ENCODE assay signal across 20 cellular contexts in genomic region chr14:51160871-51161270, GRCh38.
"Had no signal": no experiment of that assay in that cellular context is flagged by ENCODE, and none has a peak within 500 bp of the region (broad histone marks: within the 10 kb centered on the region; RNA-seq: fewer than 3 reads in every experiment).

No MANE protein-coding gene starts in this region.

- H3K4me1 ChIP-seq: lower lobe of right lung, psoas muscle had no signal

- H3K9me3 ChIP-seq: lower lobe of right lung, ovary, psoas muscle had no signal

- H3K36me3 ChIP-seq: brain microvascular endothelial cell, lower lobe of right lung, ovary had no signal

- H3K27ac ChIP-seq: brain microvascular endothelial cell, lower lobe of right lung, ovary, psoas muscle had no signal

- H3K4me3 ChIP-seq: lower lobe of right lung, ovary, psoas muscle had no signal

- H3K27me3 ChIP-seq: brain microvascular endothelial cell, ovary had no signal

- ATAC-seq: activated CD4-positive, CD25-positive, alpha-beta regulatory T cell treated with anti-CD3 and anti-CD28 coated beads, Interleukin-2, amount 50 U/mL, for 24 hours; activated CD8-positive, alpha-beta T cell treated with anti-CD3 and anti-CD28 coated beads, Interleukin-2, amount 10 ng/mL, durations not matched to agents 7 days and 5 days; lower lobe of right lung; natural killer cell; psoas muscle; right cardiac atrium had no signal

- DNase-seq: activated CD4-positive, alpha-beta T cell treated with anti-CD3 and anti-CD28 coated beads, Interleukin-2, amount 10 ng/mL, durations not matched to agents 7 days and 5 days; activated CD8-positive, alpha-beta memory T cell treated with anti-CD3 and anti-CD28 coated beads, Interleukin-2, amount 50 U/mL, for 4 hours; activated CD8-positive, alpha-beta T cell treated with anti-CD3 and anti-CD28 coated beads, Interleukin-2, amount 10 ng/mL, durations not matched to agents 7 days and 5 days; activated effector memory CD4-positive, alpha-beta T cell treated with Interleukin-2 at 50 U/mL for 16 hours; activated naive CD4-positive, alpha-beta T cell treated with anti-CD3 and anti-CD28 coated beads, Interleukin-2, amount 10 ng/mL, durations not matched to agents 7 days and 5 days; activated T-cell treated with anti-CD3 and anti-CD28 coated beads, Interleukin-2, amount 50 U/mL, for 48 hours; aorta; brain microvascular endothelial cell; central memory CD4-positive, alpha-beta T cell; foreskin melanocyte; glutamatergic neuron; hippocampal formation; lower lobe of right lung; natural killer cell; ovary; psoas muscle; right cardiac atrium; stimulated activated CD4-positive, alpha-beta T cell treated with anti-CD3 and anti-CD28 coated beads, Interleukin-2, amount 100 ng/mL, for 48 hours; T1000 had no signal
